Comparison of ENCODE assay signal across 8 cellular contexts in the genomic region with DNA sequence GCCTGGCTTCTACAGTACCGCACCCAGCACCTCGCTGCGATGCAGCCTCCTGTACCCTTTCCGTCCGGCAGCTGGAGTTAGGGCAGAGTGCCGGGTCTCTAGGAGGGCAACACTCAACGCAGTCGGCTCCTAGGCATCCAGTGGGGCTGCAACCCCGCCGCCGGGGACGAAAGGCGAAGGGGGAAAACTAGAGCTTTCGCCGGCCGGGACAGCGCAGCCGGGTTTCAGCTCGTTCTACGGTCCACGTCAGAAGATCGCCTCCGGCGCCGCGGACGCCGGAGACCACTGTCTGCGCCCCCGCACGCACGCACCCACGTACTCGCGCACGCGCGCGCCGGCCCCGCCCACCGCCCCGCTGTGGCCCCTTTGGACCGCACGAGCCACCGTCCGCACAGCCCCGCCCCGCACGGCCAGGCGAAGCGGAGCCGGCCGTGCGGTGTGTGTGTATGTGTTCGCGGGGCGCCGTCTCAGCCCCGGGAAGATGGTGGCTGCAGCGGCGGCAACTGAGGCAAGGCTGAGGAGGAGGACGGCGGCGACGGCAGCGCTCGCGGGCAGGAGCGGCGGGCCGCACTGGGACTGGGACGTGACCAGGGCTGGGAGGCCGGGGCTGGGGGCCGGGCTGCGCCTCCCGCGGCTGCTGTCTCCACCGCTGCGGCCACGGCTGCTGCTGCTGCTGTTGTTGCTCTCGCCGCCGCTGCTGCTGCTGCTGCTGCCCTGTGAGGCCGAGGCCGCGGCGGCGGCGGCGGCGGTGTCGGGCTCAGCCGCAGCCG. TPM values are rescaled to one million over a fixed set of nuclear protein-coding genes. Genes with fewer than 3 reads are reported as not detected.
DNase-seq lines count a peak whose midpoint lies in the region; ATAC-seq and TF ChIP-seq lines count a peak whose summit lies in the region.

A gene (plus strand): TSS at position 392 of the 770 bp plus-strand sequence. CDS start 90 bp downstream, at position 482.

- H3K4me3 ChIP-seq in GM12875 (ENCODE audit: low read depth, low read length) (peak within 1 kb of the TSS; percentile 73), heart right ventricle (peak within 1 kb of the TSS; percentile 68 to 100 (median 96))

- H3K9me3 ChIP-seq in heart right ventricle = no peaks in the 10 kb centered on the region

- peaks cover 2% of the 10 kb centered on the region for H3K36me3 Mint-ChIP-seq in T-helper 1 cell treated with Interleukin-12 subunit alpha and Interleukin-12 subunit beta and Interleukin-4 antibody, amounts not matched to agents 30 μg/mL and 1 μg/mL, for 36 hours (ENCODE audit: low read depth)
- peaks cover 11% of the 10 kb centered on the region for H3K36me3 Mint-ChIP-seq in type B pancreatic cell

- peaks cover 14% of the 10 kb centered on the region for H3K27me3 Mint-ChIP-seq in T-helper 1 cell treated with Interleukin-12 subunit alpha and Interleukin-12 subunit beta and Interleukin-4 antibody, amounts not matched to agents 30 μg/mL and 1 μg/mL, for 36 hours (ENCODE audit: low read depth)
- H3K27me3 Mint-ChIP-seq in type B pancreatic cell = peaks cover 16% of the 10 kb centered on the region

- no peaks in the 10 kb centered on the region for H3K36me3 ChIP-seq in heart right ventricle

- ATAC-seq in HG02623 (IDR thresholded peaks at IDR 0.05; ENCODE audit: unreplicated experiment) = peak; percentile 77
- peak; percentile 98 to 99 (median 99) for ATAC-seq in heart right ventricle

- H3K4me3 Mint-ChIP-seq in T-helper 1 cell treated with Interleukin-12 subunit alpha and Interleukin-12 subunit beta and Interleukin-4 antibody, amounts not matched to agents 30 μg/mL and 1 μg/mL, for 36 hours = peak within 1 kb of the TSS; percentile 92
- peak within 1 kb of the TSS; percentile 98 for H3K4me3 Mint-ChIP-seq in type B pancreatic cell

- intact Hi-C loops in heart right ventricle (cut with DNase I) = loop anchor here in 4 of 10 donors (2.0 kb wide), 2 partner anchors 62 to 64 kb away; a partner anchor contains a TSS
- intact Hi-C loops in posterior vena cava (cut with DNase I) = no loop called here

- no peaks in the 10 kb centered on the region for H3K9me3 Mint-ChIP-seq in T-helper 1 cell treated with Interleukin-12 subunit alpha and Interleukin-12 subunit beta and Interleukin-4 antibody, amounts not matched to agents 30 μg/mL and 1 μg/mL, for 36 hours
- no peaks in the 10 kb centered on the region for H3K9me3 Mint-ChIP-seq in type B pancreatic cell

- peak within 1 kb of the TSS; percentile 36 to 97 (median 86) for H3K27ac ChIP-seq in heart right ventricle

- H3K4me1 Mint-ChIP-seq in T-helper 1 cell treated with Interleukin-12 subunit alpha and Interleukin-12 subunit beta and Interleukin-4 antibody, amounts not matched to agents 30 μg/mL and 1 μg/mL, for 36 hours (ENCODE audit: low read depth) = peaks cover 26% of the 10 kb centered on the region
- H3K4me1 Mint-ChIP-seq in type B pancreatic cell (ENCODE audit: unreplicated experiment) = peaks cover 27% of the 10 kb centered on the region

- DNase-seq in NCI-H1105 treated with DMSO at 0.1 percent for 48 hours (lab: John Stamatoyannopoulos, UW) (peak; percentile 82), amniotic stem cell (lab: John Stamatoyannopoulos, UW) (peak; percentile 77), heart right ventricle (peak; percentile 94 to 95), posterior vena cava (ENCODE audit: low spot score) (peak; percentile 98), type B pancreatic cell (ENCODE audit: extremely low spot score, unreplicated experiment) (peak; percentile 97)

- no peaks in the 10 kb centered on the region for H3K27me3 ChIP-seq in heart right ventricle

- 0 to 1% methylated on average over 63 to 95 of the region's 95 CpGs for WGBS in heart right ventricle, 2 donors

- H3K27ac Mint-ChIP-seq in T-helper 1 cell treated with Interleukin-12 subunit alpha and Interleukin-12 subunit beta and Interleukin-4 antibody, amounts not matched to agents 30 μg/mL and 1 μg/mL, for 36 hours = peak within 1 kb of the TSS; percentile 70
- peak within 1 kb of the TSS; percentile 83 for H3K27ac Mint-ChIP-seq in type B pancreatic cell

- TF ChIP-seq CTCF in GM12875 (IDR thresholded peaks at IDR 0.05; ENCODE audit: borderline replicate concordance, insufficient read depth, low read depth, low read length) (no peak), heart right ventricle (IDR thresholded peaks at IDR 0.05) (peak in 1 of 9 donors; percentile 15), type B pancreatic cell (conservative IDR thresholded peaks at IDR 0.05) (peak; percentile 26)

- H3K4me1 ChIP-seq in heart right ventricle = peaks cover 6 to 35% (median 29%) of the 10 kb centered on the region in 9 donors

RNA-seq across cellular contexts. Expression of the gene that starts here (rescaled TPM):
- total RNA-seq in heart right ventricle (10 to 100 TPM; 30.9 to 44.0 (median 38.6) TPM), posterior vena cava (10 to 100 TPM; 21.3 to 26.1 TPM), type B pancreatic cell (ENCODE audit: low replicate concordance) (36.9 and 43.9 TPM in 2 replicates)
- polyA plus RNA-seq in heart right ventricle = 1 to 10 TPM; 4.6 to 8.3 TPM

Comparison
In these comparisons a context has a peak if more than half of its experiments do, and no peak if none do; other contexts are left out.
1. Peak in every context shown above with its lines: DNase-seq, ATAC-seq, H3K4me3 ChIP-seq and H3K27ac ChIP-seq.